8 cellular contexts compared by ENCODE assay signal in the genomic region with DNA sequence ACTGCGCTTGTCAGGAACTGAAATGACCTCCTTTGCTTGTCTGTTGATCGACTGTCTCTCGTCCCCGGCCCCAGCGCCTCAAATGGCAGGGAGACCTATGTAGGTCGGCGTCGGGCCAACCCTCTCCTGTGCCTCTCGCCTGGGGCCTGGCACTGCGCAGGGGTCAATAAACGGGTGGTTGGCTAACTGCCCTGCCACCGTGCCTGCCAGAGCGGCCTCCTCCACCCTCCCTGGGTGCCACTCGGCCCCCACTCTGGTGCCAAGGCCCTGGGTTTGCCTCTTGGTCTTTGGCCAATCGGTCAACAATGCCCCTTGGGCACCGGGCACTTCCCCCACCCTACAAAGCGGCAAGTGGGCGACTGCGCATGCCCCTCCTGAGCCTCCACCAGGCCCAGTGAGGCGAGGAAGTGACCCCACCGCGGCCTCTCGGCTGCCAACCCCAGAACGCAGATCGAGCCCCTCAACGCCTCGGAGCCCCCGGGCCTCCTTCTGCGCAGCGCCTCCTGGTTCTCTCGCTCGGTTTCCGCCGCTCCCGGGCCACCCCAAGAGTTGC. TPM values are rescaled to one million over a fixed set of nuclear protein-coding genes. Genes with fewer than 3 reads are reported as not detected.
DNase-seq lines count a peak whose midpoint lies in the region; ATAC-seq and TF ChIP-seq lines count a peak whose summit lies in the region.

No MANE protein-coding gene starts in this region.

- H3K27ac ChIP-seq in upper lobe of right lung: peak overlapping the region; percentile 99

- no peaks in the 10 kb centered on the region for H3K9me3 ChIP-seq in upper lobe of right lung

- no peaks in the 10 kb centered on the region for H3K9me3 Mint-ChIP-seq in activated T-helper 2 cell treated with anti-CD3 and anti-CD28 coated beads, Interferon-gamma antibody, Interleukin-2, Interleukin-4, amounts not matched to agents 10 μg/mL and 5 μg/mL and 100 μg/mL, durations not matched to agents 14 hours and 24 hours and 36 hours
- H3K9me3 Mint-ChIP-seq in natural killer cell: no peaks in the 10 kb centered on the region

- DNase-seq in AML-193 (lab: John Stamatoyannopoulos, UW): peak; percentile 52 to 57
- peak; percentile 9 for DNase-seq in NCI-H748 treated with DMSO at 0.1 percent for 48 hours (lab: John Stamatoyannopoulos, UW)
- DNase-seq in activated T-helper 2 cell treated with anti-CD3 and anti-CD28 coated beads, Interferon-gamma antibody, Interleukin-2, Interleukin-4, amounts not matched to agents 10 μg/mL and 5 μg/mL and 100 μg/mL, durations not matched to agents 14 hours and 24 hours and 36 hours (ENCODE audit: low spot score): no peak
- peak; percentile 47 for DNase-seq in fibroblast of the aortic adventitia (ENCODE audit: low read depth)
- no peak for DNase-seq in natural killer cell
- peak; percentile 94 for DNase-seq in upper lobe of right lung

- no peaks in the 10 kb centered on the region for H3K27me3 Mint-ChIP-seq in activated T-helper 2 cell treated with anti-CD3 and anti-CD28 coated beads, Interferon-gamma antibody, Interleukin-2, Interleukin-4, amounts not matched to agents 10 μg/mL and 5 μg/mL and 100 μg/mL, durations not matched to agents 14 hours and 24 hours and 36 hours (ENCODE audit: low read depth)
- no peaks in the 10 kb centered on the region for H3K27me3 Mint-ChIP-seq in natural killer cell (ENCODE audit: low read depth in 2 of 2)

- intact Hi-C loops in activated T-helper 2 cell treated with anti-CD3 and anti-CD28 coated beads, Interferon-gamma antibody, Interleukin-2, Interleukin-4, amounts not matched to agents 10 μg/mL and 5 μg/mL and 100 μg/mL, durations not matched to agents 14 hours and 24 hours and 36 hours (cut with micrococcal nuclease): loop anchor here (5.0 to 10.0 kb wide), 3 partner anchors 65 to 195 kb away; partner anchors contain the start of genes CDKN2D, ILF3 and KRI1
- intact Hi-C loops in natural killer cell (cut with micrococcal nuclease): loop anchor here (1.0 to 2.0 kb wide), 3 partner anchors 21 to 151 kb away; partner anchors contain the start of gene KRI1
- intact Hi-C loops in upper lobe of right lung (cut with DNase I): no loop called here

- peaks cover 25% of the 10 kb centered on the region for H3K36me3 ChIP-seq in upper lobe of right lung

- H3K4me1 ChIP-seq in upper lobe of right lung: peaks cover 33% of the 10 kb centered on the region

- peaks cover 37% of the 10 kb centered on the region for H3K36me3 Mint-ChIP-seq in activated T-helper 2 cell treated with anti-CD3 and anti-CD28 coated beads, Interferon-gamma antibody, Interleukin-2, Interleukin-4, amounts not matched to agents 10 μg/mL and 5 μg/mL and 100 μg/mL, durations not matched to agents 14 hours and 24 hours and 36 hours (ENCODE audit: low read depth)
- no peaks in the 10 kb centered on the region for H3K36me3 Mint-ChIP-seq in natural killer cell

- peak overlapping the region; percentile 93 for H3K4me3 Mint-ChIP-seq in activated T-helper 2 cell treated with anti-CD3 and anti-CD28 coated beads, Interferon-gamma antibody, Interleukin-2, Interleukin-4, amounts not matched to agents 10 μg/mL and 5 μg/mL and 100 μg/mL, durations not matched to agents 14 hours and 24 hours and 36 hours (ENCODE audit: low read depth)
- H3K4me3 Mint-ChIP-seq in natural killer cell: peak overlapping the region; percentile 88

- peaks cover 34% of the 10 kb centered on the region for H3K4me1 Mint-ChIP-seq in activated T-helper 2 cell treated with anti-CD3 and anti-CD28 coated beads, Interferon-gamma antibody, Interleukin-2, Interleukin-4, amounts not matched to agents 10 μg/mL and 5 μg/mL and 100 μg/mL, durations not matched to agents 14 hours and 24 hours and 36 hours (ENCODE audit: low read depth)
- peaks cover 37 to 56% of the 10 kb centered on the region in 2 donors for H3K4me1 Mint-ChIP-seq in natural killer cell

- peak overlapping the region; percentile 88 for H3K27ac Mint-ChIP-seq in activated T-helper 2 cell treated with anti-CD3 and anti-CD28 coated beads, Interferon-gamma antibody, Interleukin-2, Interleukin-4, amounts not matched to agents 10 μg/mL and 5 μg/mL and 100 μg/mL, durations not matched to agents 14 hours and 24 hours and 36 hours
- H3K27ac Mint-ChIP-seq in natural killer cell: peak overlapping the region; percentile 84 to 96

- H3K4me3 ChIP-seq in fibroblast of the aortic adventitia (ENCODE audit: low read depth, low read length): peak overlapping the region; percentile 92
- peak overlapping the region; percentile 100 for H3K4me3 ChIP-seq in upper lobe of right lung

- no peaks in the 10 kb centered on the region for H3K27me3 ChIP-seq in upper lobe of right lung

- TF ChIP-seq CTCF in fibroblast of the aortic adventitia (IDR thresholded peaks at IDR 0.05; ENCODE audit: insufficient read depth, low read length) (no peak), natural killer cell (IDR thresholded peaks at IDR 0.05) (no peak), upper lobe of right lung (IDR thresholded peaks at IDR 0.05) (no peak)

- ATAC-seq in GM18511 (IDR thresholded peaks at IDR 0.05; ENCODE audit: unreplicated experiment) (peak; percentile 47), HG02981 (IDR thresholded peaks at IDR 0.05; ENCODE audit: unreplicated experiment) (peak; percentile 23), natural killer cell (peak; percentile 5 to 10 (median 9)), upper lobe of right lung (peak; percentile 77)

RNA-seq across cellular contexts. Expression of gene KEAP1, which starts 1.1 kb away (rescaled TPM):
- 75.2 and 76.1 TPM in 2 replicates for total RNA-seq in activated T-helper 2 cell treated with anti-CD3 and anti-CD28 coated beads, Interferon-gamma antibody, Interleukin-2, Interleukin-4, amounts not matched to agents 10 μg/mL and 5 μg/mL and 100 μg/mL, durations not matched to agents 14 hours and 24 hours and 36 hours
- 62.5 and 130 TPM in 2 replicates for total RNA-seq in fibroblast of the aortic adventitia (ENCODE audit: low replicate concordance)
- 10 to 100 TPM; 28.1 to 39.4 (median 34.6) TPM for total RNA-seq in natural killer cell
- 69.1 TPM for total RNA-seq in upper lobe of right lung

RNA-seq across cellular contexts. Expression of gene S1PR5, which starts 15.2 kb away (rescaled TPM):
- 0.23 TPM in 1 of 2 replicates, not detected in the other for total RNA-seq in activated T-helper 2 cell treated with anti-CD3 and anti-CD28 coated beads, Interferon-gamma antibody, Interleukin-2, Interleukin-4, amounts not matched to agents 10 μg/mL and 5 μg/mL and 100 μg/mL, durations not matched to agents 14 hours and 24 hours and 36 hours
- total RNA-seq in fibroblast of the aortic adventitia (ENCODE audit: low replicate concordance): 0.27 and 0.41 TPM in 2 replicates
- total RNA-seq in natural killer cell: 100 to 1,000 TPM; 307 to 433 (median 368) TPM
- total RNA-seq in upper lobe of right lung: 2.1 TPM

RNA-seq across cellular contexts. Expression of gene ATG4D, which starts 41.7 kb away (rescaled TPM):
- total RNA-seq in activated T-helper 2 cell treated with anti-CD3 and anti-CD28 coated beads, Interferon-gamma antibody, Interleukin-2, Interleukin-4, amounts not matched to agents 10 μg/mL and 5 μg/mL and 100 μg/mL, durations not matched to agents 14 hours and 24 hours and 36 hours: 34.1 and 37.2 TPM in 2 replicates
- 6.3 and 11.4 TPM in 2 replicates for total RNA-seq in fibroblast of the aortic adventitia (ENCODE audit: low replicate concordance)
- 100 to 1,000 TPM; 128 to 155 (median 138) TPM for total RNA-seq in natural killer cell
- 21.0 TPM for total RNA-seq in upper lobe of right lung

Comparison
In these comparisons a context has a peak if more than half of its experiments do, and no peak if none do; other contexts are left out.
1. DNase-seq: peak in AML-193 (2 of 2), NCI-H748 treated with DMSO at 0.1 percent for 48 hours (single experiment), fibroblast of the aortic adventitia (single experiment) and upper lobe of right lung (single experiment); none in activated T-helper 2 cell treated with anti-CD3 and anti-CD28 coated beads, Interferon-gamma antibody, Interleukin-2, Interleukin-4, amounts not matched to agents 10 μg/mL and 5 μg/mL and 100 μg/mL, durations not matched to agents 14 hours and 24 hours and 36 hours (single experiment) and natural killer cell (single experiment).
2. ATAC-seq: peak in every context shown above with its lines; median percentile 77 in upper lobe of right lung; 47 in GM18511; 23 in HG02981; 9 in natural killer cell.
3. RNA of gene S1PR5, which starts 15.2 kb away (total RNA-seq): 307 to 433 TPM in natural killer cell; 2.1 TPM in upper lobe of right lung (single experiment), 0.27 to 0.41 TPM in fibroblast of the aortic adventitia and 0.23 TPM in activated T-helper 2 cell treated with anti-CD3 and anti-CD28 coated beads, Interferon-gamma antibody, Interleukin-2, Interleukin-4, amounts not matched to agents 10 μg/mL and 5 μg/mL and 100 μg/mL, durations not matched to agents 14 hours and 24 hours and 36 hours; every median in the first group is over 100 times any median in the second.